Comparison of ENCODE assay signal across 26 cellular contexts in the genomic region with DNA sequence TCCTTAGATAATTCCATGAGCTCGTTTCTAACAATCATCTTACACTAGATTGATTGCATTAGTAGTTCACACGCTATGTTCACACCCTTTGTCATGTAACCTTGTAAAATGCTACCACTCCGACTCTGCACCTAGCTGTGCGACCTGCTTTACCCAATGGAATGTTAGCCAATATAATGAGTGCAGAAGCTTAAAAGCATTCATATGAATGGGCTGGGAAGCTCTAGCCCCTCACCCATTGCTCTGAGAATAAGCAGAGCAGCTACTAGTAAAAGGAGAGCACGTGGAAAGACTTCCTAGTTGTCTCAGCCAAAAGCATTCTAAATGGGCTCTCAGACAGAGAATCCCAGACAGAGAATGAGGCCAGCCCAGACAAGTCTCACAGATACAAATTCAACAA.
"Had no signal": no experiment of that assay in that cellular context is flagged by ENCODE, and none has a peak within 500 bp of the region (broad histone marks: within the 10 kb centered on the region; RNA-seq: fewer than 3 reads in every experiment).

No MANE protein-coding gene starts in this region.

- H3K4me3 Mint-ChIP-seq: dendritic cell treated with granulocyte-macrophage colony-stimulating factor and Interleukin-4, amounts not matched to agents 40 ng/mL and 50 ng/mL, for 4 days; effector memory CD8-positive, alpha-beta T cell; endodermal cell; immature natural killer cell; mesothelial cell of epicardium; naive B cell had no signal

- H3K27me3 Mint-ChIP-seq: dendritic cell treated with granulocyte-macrophage colony-stimulating factor and Interleukin-4, amounts not matched to agents 40 ng/mL and 50 ng/mL, for 4 days; effector memory CD8-positive, alpha-beta T cell; naive B cell had no signal

- H3K36me3 Mint-ChIP-seq: immature natural killer cell, mesothelial cell of epicardium had no signal

- H3K4me1 ChIP-seq: colonic mucosa, esophagus squamous epithelium, gastrocnemius medialis, heart right ventricle, left lung, lower lobe of right lung had no signal

- H3K36me3 ChIP-seq: colonic mucosa, esophagus squamous epithelium, gastrocnemius medialis, heart right ventricle, left lung, lower lobe of right lung had no signal

- ATAC-seq: effector memory CD8-positive, alpha-beta T cell; esophagus mucosa; gastrocnemius medialis; heart right ventricle; left cardiac atrium; left lung; left ventricle myocardium superior; lower lobe of right lung; mucosa of descending colon had no signal

- DNase-seq: colonic mucosa; cortex of kidney; effector CD8-positive, alpha-beta T cell; effector memory CD8-positive, alpha-beta T cell; endodermal cell; erythroblast; esophagus squamous epithelium; foreskin fibroblast; foreskin melanocyte; gastrocnemius medialis; glutamatergic neuron; head of caudate nucleus; heart right ventricle; hippocampal formation; immature natural killer cell; left cardiac atrium; left lung; left ventricle myocardium superior; lower lobe of right lung; mesenchymal stem cell; mucosa of descending colon; naive B cell had no signal

- H3K4me1 Mint-ChIP-seq: endodermal cell, immature natural killer cell, mesothelial cell of epicardium, naive B cell had no signal

- H3K27ac Mint-ChIP-seq: dendritic cell treated with granulocyte-macrophage colony-stimulating factor and Interleukin-4, amounts not matched to agents 40 ng/mL and 50 ng/mL, for 4 days; effector memory CD8-positive, alpha-beta T cell; endodermal cell; immature natural killer cell; mesothelial cell of epicardium; naive B cell had no signal

- H3K27ac ChIP-seq: colonic mucosa, epithelial cell of prostate, esophagus squamous epithelium, gastrocnemius medialis, heart right ventricle, left lung, lower lobe of right lung had no signal

- H3K27me3 ChIP-seq: colonic mucosa, esophagus squamous epithelium, gastrocnemius medialis, heart right ventricle, left lung had no signal

- H3K4me3 ChIP-seq: colonic mucosa, esophagus squamous epithelium, gastrocnemius medialis, heart right ventricle, left lung, lower lobe of right lung, mucosa of descending colon had no signal
